ENCODE assay signal across 14 cellular contexts in the genomic region with DNA sequence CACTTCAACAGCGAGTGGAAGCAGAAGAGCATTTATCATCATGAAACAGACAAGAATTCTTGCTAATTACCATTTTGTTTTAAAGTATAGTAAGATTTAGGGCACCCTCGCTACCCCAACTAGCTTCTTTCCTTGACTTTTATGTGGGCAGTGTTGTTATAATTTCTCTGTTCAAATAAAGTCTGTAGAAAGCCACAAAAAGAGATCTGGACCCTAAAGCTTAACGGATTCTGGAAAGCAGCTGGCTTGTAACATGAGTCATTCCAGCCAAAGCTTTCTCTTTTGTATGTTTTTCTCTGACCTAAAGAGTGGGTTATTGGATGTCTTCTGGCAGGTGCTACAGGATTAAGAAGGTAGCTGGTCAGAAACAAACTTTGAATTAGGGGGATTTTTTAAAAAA. TPM values are rescaled to one million over a fixed set of nuclear protein-coding genes. Genes with fewer than 3 reads are reported as not detected.
A peak's percentile ranks its signal among the peaks of the same experiment; 100 is the strongest.
DNase-seq lines count a peak whose midpoint lies in the region; ATAC-seq and TF ChIP-seq lines count a peak whose summit lies in the region.
"Had no signal": no experiment of that assay in that cellular context is flagged by ENCODE, and none has a peak within 500 bp of the region (broad histone marks: within the 10 kb centered on the region; RNA-seq: fewer than 3 reads in every experiment).

No MANE protein-coding gene starts in this region.

- H3K27me3 Mint-ChIP-seq in activated naive CD4-positive, alpha-beta T cell treated with anti-CD3 and anti-CD28 coated beads, Interleukin-2, amount 50 U/mL, for 24 hours: no peaks in the 10 kb centered on the region
- no peaks in the 10 kb centered on the region for H3K27me3 Mint-ChIP-seq in central memory CD8-positive, alpha-beta T cell
- H3K27me3 Mint-ChIP-seq in stimulated activated naive CD8-positive, alpha-beta T cell treated with anti-CD3 and anti-CD28 coated beads, Interleukin-15, amount 100 ng/mL, for 72 hours: no peaks in the 10 kb centered on the region

- H3K4me3 Mint-ChIP-seq in activated naive CD4-positive, alpha-beta T cell treated with anti-CD3 and anti-CD28 coated beads, Interleukin-2, amount 50 U/mL, for 24 hours: peak overlapping the region; percentile 71
- H3K4me3 Mint-ChIP-seq in central memory CD8-positive, alpha-beta T cell: no peak overlapping the region
- peak overlapping the region; percentile 64 to 75 for H3K4me3 Mint-ChIP-seq in stimulated activated naive CD8-positive, alpha-beta T cell treated with anti-CD3 and anti-CD28 coated beads, Interleukin-15, amount 100 ng/mL, for 72 hours
- H3K4me3 Mint-ChIP-seq: neural crest cell had no signal

- no peaks in the 10 kb centered on the region for H3K27me3 ChIP-seq in OCI-LY3 (ENCODE audit: low read depth, low read length)
- H3K27me3 ChIP-seq: BE2C, brain microvascular endothelial cell had no signal

- H4K20me1 ChIP-seq in OCI-LY3 (ENCODE audit: insufficient read depth, low read length): peaks cover 70% of the 10 kb centered on the region

- no peaks in the 10 kb centered on the region for H3K36me3 ChIP-seq in OCI-LY3 (replicated peaks; ENCODE audit: low read depth, low read length)
- H3K36me3 ChIP-seq: BE2C, brain microvascular endothelial cell had no signal

- peaks cover 15% of the 10 kb centered on the region for H3K79me2 ChIP-seq in OCI-LY3 (ENCODE audit: low read length)

- H3K4me1 ChIP-seq in OCI-LY3 (ENCODE audit: low read length): peaks cover 16% of the 10 kb centered on the region
- H3K4me1 ChIP-seq: BE2C had no signal

- peaks cover 16% of the 10 kb centered on the region for H3K36me3 Mint-ChIP-seq in activated naive CD4-positive, alpha-beta T cell treated with anti-CD3 and anti-CD28 coated beads, Interleukin-2, amount 50 U/mL, for 24 hours
- H3K36me3 Mint-ChIP-seq in central memory CD8-positive, alpha-beta T cell (ENCODE audit: insufficient read depth): peaks cover 7% of the 10 kb centered on the region

- peak overlapping the region; percentile 45 for H3K4me2 ChIP-seq in OCI-LY3 (ENCODE audit: low read length)

- no peak overlapping the region for H3K9ac ChIP-seq in OCI-LY3 (ENCODE audit: low read length)

- peak overlapping the region; percentile 82 for H3K27ac Mint-ChIP-seq in activated naive CD4-positive, alpha-beta T cell treated with anti-CD3 and anti-CD28 coated beads, Interleukin-2, amount 50 U/mL, for 24 hours
- H3K27ac Mint-ChIP-seq in central memory CD8-positive, alpha-beta T cell (ENCODE audit: low read depth): peak overlapping the region; percentile 49
- peak overlapping the region in 1 of 2 donors; percentile 81 for H3K27ac Mint-ChIP-seq in stimulated activated naive CD8-positive, alpha-beta T cell treated with anti-CD3 and anti-CD28 coated beads, Interleukin-15, amount 100 ng/mL, for 72 hours

- peak overlapping the region; percentile 13; the same call in 1 of the 2 replicates for H3K4me3 ChIP-seq in OCI-LY3 (ENCODE audit: low read length)

- no peak for TF ChIP-seq CTCF in OCI-LY3 (IDR thresholded peaks at IDR 0.05; ENCODE audit: low read depth, low read length)

- no peak for ATAC-seq in central memory CD8-positive, alpha-beta T cell (replicated peaks; ENCODE audit: extremely low read depth, poor library complexity, severe bottlenecking)
- ATAC-seq in stimulated activated naive CD8-positive, alpha-beta T cell treated with anti-CD3 and anti-CD28 coated beads, Interleukin-15, amount 100 ng/mL, for 72 hours: peak; percentile 36
- ATAC-seq: esophagus mucosa, Panc1 had no signal

- H3K9me3 Mint-ChIP-seq in activated naive CD4-positive, alpha-beta T cell treated with anti-CD3 and anti-CD28 coated beads, Interleukin-2, amount 50 U/mL, for 24 hours: no peaks in the 10 kb centered on the region
- H3K9me3 Mint-ChIP-seq in central memory CD8-positive, alpha-beta T cell: no peaks in the 10 kb centered on the region
- H3K9me3 Mint-ChIP-seq in stimulated activated naive CD8-positive, alpha-beta T cell treated with anti-CD3 and anti-CD28 coated beads, Interleukin-15, amount 100 ng/mL, for 72 hours: no peaks in the 10 kb centered on the region
- H3K9me3 Mint-ChIP-seq: neural crest cell had no signal

- no peak overlapping the region for H2AFZ ChIP-seq in OCI-LY3 (ENCODE audit: low read depth, low read length)

- H3K9me3 ChIP-seq in OCI-LY3 (ENCODE audit: insufficient read depth, low read length): no peaks in the 10 kb centered on the region
- H3K9me3 ChIP-seq: BE2C had no signal

- peaks cover 95% of the 10 kb centered on the region for H3K4me1 Mint-ChIP-seq in activated naive CD4-positive, alpha-beta T cell treated with anti-CD3 and anti-CD28 coated beads, Interleukin-2, amount 50 U/mL, for 24 hours
- peaks cover 81% of the 10 kb centered on the region for H3K4me1 Mint-ChIP-seq in central memory CD8-positive, alpha-beta T cell
- peaks cover 87% of the 10 kb centered on the region for H3K4me1 Mint-ChIP-seq in stimulated activated naive CD8-positive, alpha-beta T cell treated with anti-CD3 and anti-CD28 coated beads, Interleukin-15, amount 100 ng/mL, for 72 hours
- H3K4me1 Mint-ChIP-seq: neural crest cell had no signal

- no peak for DNase-seq in activated naive CD4-positive, alpha-beta T cell (lab: John Stamatoyannopoulos, UW)
- no peak for DNase-seq in central memory CD8-positive, alpha-beta T cell (ENCODE audit: low spot score in 2 of 2)
- no peak for DNase-seq in stimulated activated naive CD8-positive, alpha-beta T cell treated with anti-CD3 and anti-CD28 coated beads, Interleukin-15, amount 100 ng/mL, for 72 hours
- DNase-seq in NCI-H446 treated with DMSO at 0.1 percent for 48 hours (lab: John Stamatoyannopoulos, UW) (no peak), occipital lobe (lab: John Stamatoyannopoulos, UW) (no peak), NCI-H2029 treated with DMSO at 0.1 percent for 48 hours (lab: John Stamatoyannopoulos, UW) (no peak)
- DNase-seq: BE2C, brain microvascular endothelial cell, NCI-H1417 treated with DMSO at 0.1 percent for 48 hours had no signal

- no peak overlapping the region for H3K27ac ChIP-seq in OCI-LY3 (ENCODE audit: low read length)
- H3K27ac ChIP-seq: brain microvascular endothelial cell had no signal

RNA-seq across cellular contexts. Expression of a gene that starts 37.4 kb away (rescaled TPM):
- total RNA-seq in occipital lobe: 2.0 TPM
